ENCODE assay signal across 1 cellular context in genomic region chr20:57389695-57390603, GRCh38.
TF ChIP-seq lines count a peak whose summit lies in the region.

No MANE protein-coding gene starts in this region.

TF ChIP-seq in GM12878, 131 proteins besides CTCF, POLR2A, EP300 and RAD21 (continued from another document and continues in another):
- peak; percentile 73 for TF ChIP-seq MLLT1 (IDR thresholded peaks at IDR 0.05)
- peak; percentile 96 for TF ChIP-seq ZNF687 (IDR thresholded peaks at IDR 0.05)
- no peak for TF ChIP-seq GABPA (IDR thresholded peaks at IDR 0.05; ENCODE audit: low read depth)
- 0 out of 2 replicates have a peak, but pooled peaks have one; percentile 44 for TF ChIP-seq TARDBP (IDR thresholded peaks at IDR 0.05; ENCODE audit: borderline replicate concordance)
- TF ChIP-seq MAX (IDR thresholded peaks at IDR 0.05; ENCODE audit: low read depth, low read length), result peak; percentile 70
- TF ChIP-seq ZNF622 (IDR thresholded peaks at IDR 0.05), result no peak
- no peak; the same call in 1 of the 2 replicates for TF ChIP-seq ZNF24 (IDR thresholded peaks at IDR 0.05)
- no peak for TF ChIP-seq ELK1 (IDR thresholded peaks at IDR 0.05; ENCODE audit: low read depth, low read length)
- no peak for TF ChIP-seq MYB (IDR thresholded peaks at IDR 0.05; ENCODE audit: borderline replicate concordance, low read depth, low read length)
- peak; percentile 31; the same call in 1 of the 2 replicates for TF ChIP-seq CREM (IDR thresholded peaks at IDR 0.05; ENCODE audit: low read depth)
- TF ChIP-seq DPF2 (IDR thresholded peaks at IDR 0.05), result peak; percentile 80
- no peak for TF ChIP-seq FOXM1 (IDR thresholded peaks at IDR 0.05; ENCODE audit: low read depth, low read length)
- TF ChIP-seq SMAD5 (IDR thresholded peaks at IDR 0.05; ENCODE audit: low read depth), result 0 out of 2 replicates have a peak, but pooled peaks have one; percentile 27
- no peak for TF ChIP-seq FOS (IDR thresholded peaks at IDR 0.05; ENCODE audit: borderline replicate concordance, extremely low read depth, insufficient read length)
- TF ChIP-seq SMAD1 (IDR thresholded peaks at IDR 0.05; ENCODE audit: low read depth, partially characterized antibody), result peak; percentile 20
- TF ChIP-seq SRF (IDR thresholded peaks at IDR 0.05; ENCODE audit: low read depth in 2 of 2, low read length in 2 of 2), result 0 out of 4 replicates have a peak, but pooled peaks of 1 of the 2 experiments have one; percentile 13
- peak; percentile 60 to 81 for TF ChIP-seq IKZF2 (IDR thresholded peaks at IDR 0.05)
- TF ChIP-seq PAX8 (IDR thresholded peaks at IDR 0.05), result no peak
- peak; percentile 86; the same call in 1 of the 2 replicates for TF ChIP-seq NBN (IDR thresholded peaks at IDR 0.05)
- TF ChIP-seq ZNF207 (IDR thresholded peaks at IDR 0.05; ENCODE audit: borderline replicate concordance), result no peak
- peak; percentile 62 for TF ChIP-seq NR2C2 (IDR thresholded peaks at IDR 0.05; ENCODE audit: borderline replicate concordance, control insufficient read depth, insufficient read length, low read depth)
- no peak for TF ChIP-seq ZNF384 (IDR thresholded peaks at IDR 0.05; ENCODE audit: borderline replicate concordance, low read depth, low read length)
- 0 out of 2 replicates have a peak, but pooled peaks have one; percentile 57 for TF ChIP-seq RCOR1 (conservative IDR thresholded peaks at IDR 0.05; ENCODE audit: low read depth, low read length)
- TF ChIP-seq BACH1 (IDR thresholded peaks at IDR 0.05; ENCODE audit: borderline replicate concordance), result peak; percentile 81; the same call in 1 of the 2 replicates
- peak; percentile 67 for TF ChIP-seq SP1 (IDR thresholded peaks at IDR 0.05; ENCODE audit: low read depth, low read length)
- no peak for TF ChIP-seq SUPT20H (IDR thresholded peaks at IDR 0.05; ENCODE audit: borderline replicate concordance, control insufficient read depth, low read depth, low read length)
- peak; percentile 94 for TF ChIP-seq TBL1XR1 (IDR thresholded peaks at IDR 0.05; ENCODE audit: low read depth, low read length)
- TF ChIP-seq IKZF1 (conservative IDR thresholded peaks at IDR 0.05), result peak; percentile 73
- TF ChIP-seq NR2F1 (conservative IDR thresholded peaks at IDR 0.05), result peak; percentile 99
- peak; percentile 69; the same call in 1 of the 2 replicates for TF ChIP-seq TAF1 (IDR thresholded peaks at IDR 0.05; ENCODE audit: borderline replicate concordance, low read depth, low read length)
- peak; percentile 79 for TF ChIP-seq MTA2 (IDR thresholded peaks at IDR 0.05; ENCODE audit: low read depth)
- TF ChIP-seq HDGF (IDR thresholded peaks at IDR 0.05), result peak; percentile 96
- TF ChIP-seq EGR1 (IDR thresholded peaks at IDR 0.05; ENCODE audit: borderline replicate concordance in 1 of 2, low read depth in 2 of 2, low read length in 2 of 2), result peak in 1 of 2 experiments; percentile 84; a peak in 2 of 3 replicates
- no peak for TF ChIP-seq YBX1 (IDR thresholded peaks at IDR 0.05)
- TF ChIP-seq TCF12 (IDR thresholded peaks at IDR 0.05; ENCODE audit: low read depth, low read length), result peak; percentile 80; the same call in 1 of the 2 replicates
- TF ChIP-seq POU2F2 (IDR thresholded peaks at IDR 0.05; ENCODE audit: borderline replicate concordance, low read depth, low read length), result peak; percentile 76; the same call in 2 of the 3 replicates
- TF ChIP-seq ZNF592 (IDR thresholded peaks at IDR 0.05), result peak; percentile 84; the same call in 1 of the 2 replicates
- TF ChIP-seq BHLHE40 (IDR thresholded peaks at IDR 0.05; ENCODE audit: borderline replicate concordance in 1 of 2, low read depth in 2 of 2, low read length in 1 of 2), result peak; percentile 41 to 68; a peak in 3 of 4 replicates
- peak; percentile 60 for TF ChIP-seq RELB (IDR thresholded peaks at IDR 0.05; ENCODE audit: low read depth)
- no peak for TF ChIP-seq SREBF2 (IDR thresholded peaks at IDR 0.05; ENCODE audit: low read length)
- TF ChIP-seq MEF2B (IDR thresholded peaks at IDR 0.05; ENCODE audit: partially characterized antibody, poor library complexity, severe bottlenecking), result no peak
- no peak for TF ChIP-seq SREBF1 (IDR thresholded peaks at IDR 0.05; ENCODE audit: low read length)
- 0 out of 2 replicates have a peak, but pooled peaks have one; percentile 51 for TF ChIP-seq SMARCA5 (IDR thresholded peaks at IDR 0.05)
- TF ChIP-seq IRF3 (IDR thresholded peaks at IDR 0.05), result no peak
- TF ChIP-seq ESRRA (IDR thresholded peaks at IDR 0.05; ENCODE audit: low read length), result peak; percentile 85; the same call in 1 of the 2 replicates
- TF ChIP-seq SMC3 (IDR thresholded peaks at IDR 0.05; ENCODE audit: borderline replicate concordance, low read length), result no peak
- 0 out of 2 replicates have a peak, but pooled peaks have one; percentile 64 for TF ChIP-seq STAT3 (IDR thresholded peaks at IDR 0.05; ENCODE audit: low read depth, low read length)
- TF ChIP-seq MXI1 (IDR thresholded peaks at IDR 0.05; ENCODE audit: low read depth, low read length), result peak; percentile 37; the same call in 1 of the 2 replicates
- TF ChIP-seq IRF4 (IDR thresholded peaks at IDR 0.05; ENCODE audit: low read depth, low read length), result peak; percentile 49; the same call in 1 of the 2 replicates
- peak; percentile 65; the same call in 1 of the 2 replicates for TF ChIP-seq PAX5 (IDR thresholded peaks at IDR 0.05; ENCODE audit: borderline replicate concordance, low read depth, low read length)
- peak; percentile 86 for TF ChIP-seq MYC (IDR thresholded peaks at IDR 0.05; ENCODE audit: insufficient read depth, insufficient read length, insufficient replicate concordance, low read length, severe bottlenecking)
- peak; percentile 80; the same call in 1 of the 2 replicates for TF ChIP-seq CBFB (IDR thresholded peaks at IDR 0.05; ENCODE audit: low read depth)
- peak; percentile 47 for TF ChIP-seq BCL11A (IDR thresholded peaks at IDR 0.05; ENCODE audit: low read depth, low read length)
- TF ChIP-seq POLR2AphosphoS5 (IDR thresholded peaks at IDR 0.05; ENCODE audit: low read length), result peak; percentile 62
- peak; percentile 90 for TF ChIP-seq CHD2 (IDR thresholded peaks at IDR 0.05; ENCODE audit: borderline replicate concordance, low read depth, low read length)
- TF ChIP-seq GATAD2B (conservative IDR thresholded peaks at IDR 0.05; ENCODE audit: low read depth), result peak; percentile 79
- TF ChIP-seq TCF3 (IDR thresholded peaks at IDR 0.05; ENCODE audit: borderline replicate concordance, insufficient read depth, low read depth, low read length), result peak; percentile 54; the same call in 1 of the 2 replicates
- peak; percentile 94 for TF ChIP-seq NR2C1 (IDR thresholded peaks at IDR 0.05)
